ENCODE assay signal across 13 cellular contexts in genomic region chr4:1992468-1993168, GRCh38. TPM values are rescaled to one million over a fixed set of nuclear protein-coding genes. Genes with fewer than 3 reads are reported as not detected.
DNase-seq lines count a peak whose midpoint lies in the region; ATAC-seq and TF ChIP-seq lines count a peak whose summit lies in the region.
"Had no signal": no experiment of that assay in that cellular context is flagged by ENCODE, and none has a peak within 500 bp of the region (broad histone marks: within the 10 kb centered on the region; RNA-seq: fewer than 3 reads in every experiment).

No MANE protein-coding gene starts in this region.

- TF ChIP-seq CTCF in fibroblast of the aortic adventitia (IDR thresholded peaks at IDR 0.05; ENCODE audit: insufficient read depth, low read length) (peak; percentile 47), nephron progenitor cell (IDR thresholded peaks at IDR 0.05) (no peak)

- H3K4me3 ChIP-seq in fibroblast of the aortic adventitia (ENCODE audit: low read depth, low read length) (peak overlapping the region; percentile 35), MG63 (no peak overlapping the region)
- H3K4me3 ChIP-seq: lung had no signal

- peak overlapping the region; percentile 72 for H3K27ac ChIP-seq in angular gyrus (ENCODE audit: low read depth, low read length)

- DNase-seq in ELF-1 (ENCODE audit: low read depth, low spot score) (peak; percentile 77), fibroblast of the aortic adventitia (ENCODE audit: low read depth) (peak; percentile 55), nephron progenitor cell (peak; percentile 38), NCI-H2107 (lab: John Stamatoyannopoulos, UW) (no peak), MG63 (no peak), T-helper 17 cell (no peak), dermis blood vessel endothelial cell (no peak)
- DNase-seq: activated CD8-positive, alpha-beta T cell treated with anti-CD3 and anti-CD28 coated beads, Interleukin-2, amount 10 ng/mL, durations not matched to agents 7 days and 5 days; NCI-H524 treated with DMSO at 0.1 percent for 48 hours had no signal

- no peaks in the 10 kb centered on the region for H3K4me1 Mint-ChIP-seq in nephron progenitor cell
- peaks cover 4% of the 10 kb centered on the region for H3K4me1 Mint-ChIP-seq in T-helper 17 cell

- H3K27me3 Mint-ChIP-seq in nephron progenitor cell (ENCODE audit: low read depth, poor library complexity) = peaks cover 3% of the 10 kb centered on the region
- H3K27me3 Mint-ChIP-seq in T-helper 17 cell = no peaks in the 10 kb centered on the region
- H3K27me3 Mint-ChIP-seq: activated naive CD4-positive, alpha-beta T cell treated with anti-CD3 and anti-CD28 coated beads, Interleukin-2, amount 50 U/mL, for 24 hours; dendritic cell treated with granulocyte-macrophage colony-stimulating factor and Interleukin-4, amounts not matched to agents 40 ng/mL and 50 ng/mL, for 4 days had no signal

- H3K4me3 Mint-ChIP-seq in nephron progenitor cell = no peak overlapping the region
- no peak overlapping the region for H3K4me3 Mint-ChIP-seq in T-helper 17 cell
- H3K4me3 Mint-ChIP-seq: activated CD8-positive, alpha-beta T cell treated with anti-CD3 and anti-CD28 coated beads, Interleukin-2, amount 10 ng/mL, durations not matched to agents 7 days and 5 days; activated naive CD4-positive, alpha-beta T cell treated with anti-CD3 and anti-CD28 coated beads, Interleukin-2, amount 50 U/mL, for 24 hours; dendritic cell treated with granulocyte-macrophage colony-stimulating factor and Interleukin-4, amounts not matched to agents 40 ng/mL and 50 ng/mL, for 4 days had no signal

- no peak for ATAC-seq in T-helper 17 cell
- ATAC-seq: activated CD8-positive, alpha-beta T cell treated with anti-CD3 and anti-CD28 coated beads, Interleukin-2, amount 10 ng/mL, durations not matched to agents 7 days and 5 days had no signal

- H3K9me3 ChIP-seq in MG63 (no peaks in the 10 kb centered on the region), T-helper 17 cell (ENCODE audit: control insufficient read depth, low read length, poor library complexity, severe bottlenecking) (no peaks in the 10 kb centered on the region)

- H3K9me3 Mint-ChIP-seq in nephron progenitor cell = peaks cover 27% of the 10 kb centered on the region
- H3K9me3 Mint-ChIP-seq: activated naive CD4-positive, alpha-beta T cell treated with anti-CD3 and anti-CD28 coated beads, Interleukin-2, amount 50 U/mL, for 24 hours had no signal

- H3K27me3 ChIP-seq in MG63 = no peaks in the 10 kb centered on the region

- H3K36me3 ChIP-seq in MG63 = peaks cover 3% of the 10 kb centered on the region

- H3K36me3 Mint-ChIP-seq in nephron progenitor cell (ENCODE audit: low read depth) (peaks cover 68% of the 10 kb centered on the region), T-helper 17 cell (ENCODE audit: low read depth) (peaks cover 2% of the 10 kb centered on the region)

- no peak overlapping the region for H3K27ac Mint-ChIP-seq in nephron progenitor cell
- no peak overlapping the region for H3K27ac Mint-ChIP-seq in T-helper 17 cell
- H3K27ac Mint-ChIP-seq: activated CD8-positive, alpha-beta T cell treated with anti-CD3 and anti-CD28 coated beads, Interleukin-2, amount 10 ng/mL, durations not matched to agents 7 days and 5 days; activated naive CD4-positive, alpha-beta T cell treated with anti-CD3 and anti-CD28 coated beads, Interleukin-2, amount 50 U/mL, for 24 hours; dendritic cell treated with granulocyte-macrophage colony-stimulating factor and Interleukin-4, amounts not matched to agents 40 ng/mL and 50 ng/mL, for 4 days had no signal

RNA-seq across cellular contexts. Expression of gene NELFA, which starts 16.2 kb away (rescaled TPM):
- total RNA-seq in fibroblast of the aortic adventitia (ENCODE audit: low replicate concordance) (14.8 and 26.2 TPM in 2 replicates), T-helper 17 cell (10 to 100 TPM; 40.7 to 47.2 TPM), dermis blood vessel endothelial cell (13.8 and 17.0 TPM in 2 replicates)
- total RNA-seq in MG63 (2014; rRNA removed; shearing (Covaris generic); ENCODE audit: low replicate concordance) = 4.7 and 15.0 TPM in 2 replicates

Comparison
In these comparisons a context has a peak if more than half of its experiments do, and no peak if none do; other contexts are left out.
1. DNase-seq: peak in ELF-1 (single experiment), fibroblast of the aortic adventitia (single experiment) and nephron progenitor cell (single experiment); none in NCI-H2107 (single experiment), MG63 (single experiment), T-helper 17 cell (0 of 3) and dermis blood vessel endothelial cell (single experiment).